In genomic region chr15:58233341-58233740, GRCh38 we compare ENCODE assay signal across 23 cellular contexts.
DNase-seq lines count a peak whose midpoint lies in the region; ATAC-seq, FAIRE-seq and TF ChIP-seq lines count a peak whose summit lies in the region.
"Had no signal": no experiment of that assay in that cellular context is flagged by ENCODE, and none has a peak within 500 bp of the region (broad histone marks: within the 10 kb centered on the region; RNA-seq: fewer than 3 reads in every experiment).

No MANE protein-coding gene starts in this region.

- H3K27me3 ChIP-seq in mammary epithelial cell (ENCODE audit: insufficient read depth, low read length) (no peaks in the 10 kb centered on the region), breast epithelium (no peaks in the 10 kb centered on the region), endothelial cell of umbilical vein (ENCODE audit: control insufficient read depth in 2 of 2, insufficient read depth in 2 of 2, low read length in 2 of 2) (peaks cover 13 to 20% of the 10 kb centered on the region in 2 experiments), HepG2 (ENCODE audit: control insufficient read depth in 1 of 2, insufficient read depth in 2 of 2, low read length in 2 of 2) (no peaks in the 10 kb centered on the region)
- H3K27me3 ChIP-seq: BLaER1 treated with 17β-estradiol and CSF1 and Interleukin-3, amounts not matched to agents 10 nM and 100 nM; Peyer's patch had no signal

- H3K27ac Mint-ChIP-seq in CD14-positive monocyte = no peak overlapping the region
- H3K27ac Mint-ChIP-seq: CD4-positive, alpha-beta memory T cell had no signal

- FAIRE-seq in endothelial cell of umbilical vein (lab: Jason Lieb, UNC) = peak; percentile 15
- FAIRE-seq in HepG2 (lab: Jason Lieb, UNC) = no peak
- FAIRE-seq: HTR-8/SVneo had no signal

- dilution Hi-C loops in mammary epithelial cell (cut with HindIII; ENCODE audit: low sequenced_read_pairs) = no loop called here
- dilution Hi-C loops in endothelial cell of umbilical vein (cut with MboI; ENCODE audit: extremely low pct_ligation_motif_present, low sequenced_read_pairs) = no loop called here

- no peak overlapping the region for H3K4me3 Mint-ChIP-seq in CD14-positive monocyte
- H3K4me3 Mint-ChIP-seq: CD4-positive, alpha-beta memory T cell had no signal

- no peaks in the 10 kb centered on the region for H3K9me3 ChIP-seq in mammary epithelial cell (replicated peaks; ENCODE audit: insufficient read depth, low read length)
- no peaks in the 10 kb centered on the region for H3K9me3 ChIP-seq in breast epithelium
- H3K9me3 ChIP-seq in endothelial cell of umbilical vein (replicated peaks; ENCODE audit: control insufficient read depth, insufficient read depth, low read length) = no peaks in the 10 kb centered on the region
- H3K9me3 ChIP-seq in HepG2 (ENCODE audit: low read length) = no peaks in the 10 kb centered on the region
- H3K9me3 ChIP-seq: HAP-1, Peyer's patch had no signal

- no peaks in the 10 kb centered on the region for H3K9me1 ChIP-seq in endothelial cell of umbilical vein (replicated peaks; ENCODE audit: control insufficient read depth, extremely low read depth, insufficient read depth, low read length)

- TF ChIP-seq CTCF in mammary epithelial cell (conservative IDR thresholded peaks at IDR 0.05 in 1 of 2, IDR thresholded peaks at IDR 0.05 in 1 of 2; ENCODE audit: extremely low read depth in 1 of 2, insufficient read depth in 1 of 2, low read depth in 1 of 2, low read length in 2 of 2) (no peak), breast epithelium (IDR thresholded peaks at IDR 0.05) (no peak), endothelial cell of umbilical vein (IDR thresholded peaks at IDR 0.05; ENCODE audit: extremely low read depth in 1 of 2, insufficient read depth in 1 of 2, low read depth in 1 of 2, low read length in 2 of 2) (no peak), HepG2 (CRISPR knock-in tag; IDR thresholded peaks at IDR 0.05) (no peak), CD14-positive monocyte (IDR thresholded peaks at IDR 0.05) (no peak)

- TF ChIP-seq EP300 in HepG2 (IDR thresholded peaks at IDR 0.05; ENCODE audit: low read depth in 2 of 2, low read length in 2 of 2) (no peak), HepG2 (CRISPR knock-in tag; IDR thresholded peaks at IDR 0.05; ENCODE audit: borderline replicate concordance) (no peak)

- H3K79me2 ChIP-seq in mammary epithelial cell (ENCODE audit: insufficient read depth, low read length) = no peaks in the 10 kb centered on the region
- no peaks in the 10 kb centered on the region for H3K79me2 ChIP-seq in endothelial cell of umbilical vein (ENCODE audit: control insufficient read depth, insufficient read depth, low read length)
- no peaks in the 10 kb centered on the region for H3K79me2 ChIP-seq in HepG2 (ENCODE audit: insufficient read depth, low read length)

- peak overlapping the region; percentile 50 for H2AFZ ChIP-seq in mammary epithelial cell (ENCODE audit: low read depth, low read length)
- H2AFZ ChIP-seq in endothelial cell of umbilical vein (ENCODE audit: low read depth, low read length) = no peak overlapping the region
- H2AFZ ChIP-seq in HepG2 (ENCODE audit: low read length) = no peak overlapping the region

- H3K4me1 Mint-ChIP-seq in CD14-positive monocyte = peaks cover 28% of the 10 kb centered on the region

- no peak overlapping the region for H3K9ac ChIP-seq in mammary epithelial cell (ENCODE audit: insufficient read depth, low read length)
- no peak overlapping the region for H3K9ac ChIP-seq in endothelial cell of umbilical vein (replicated peaks; ENCODE audit: extremely low read depth, insufficient read depth, low read length)
- no peak overlapping the region for H3K9ac ChIP-seq in HepG2 (ENCODE audit: insufficient read depth, low read depth, low read length)
- H3K9ac ChIP-seq: BLaER1 treated with 17β-estradiol and CSF1 and Interleukin-3, amounts not matched to agents 10 nM and 100 nM; KMS-11 had no signal

- BruUV-seq in mammary epithelial cell (replicated peaks; lab: Mats Ljungman, UMichigan) = no TSS peak
- BruUV-seq in endothelial cell of umbilical vein (replicated peaks; lab: Mats Ljungman, UMichigan) = no TSS peak
- no TSS peak for BruUV-seq in HepG2 (replicated peaks; lab: Mats Ljungman, UMichigan)

- H4K20me1 ChIP-seq in mammary epithelial cell (ENCODE audit: insufficient read depth, low read length) = no peaks in the 10 kb centered on the region
- H4K20me1 ChIP-seq in endothelial cell of umbilical vein (replicated peaks; ENCODE audit: control insufficient read depth, extremely low read depth, insufficient read depth, low read length) = no peaks in the 10 kb centered on the region
- H4K20me1 ChIP-seq in HepG2 (ENCODE audit: insufficient read depth, low read length) = no peaks in the 10 kb centered on the region
- H4K20me1 ChIP-seq: BLaER1 treated with 17β-estradiol and CSF1 and Interleukin-3, amounts not matched to agents 10 nM and 100 nM had no signal

- POLR2A ChIA-PET in endothelial cell of umbilical vein (lab: Charles Lee) = no interaction called here
- POLR2A ChIA-PET in HepG2 (lab: Yijun Ruan, JAX) = no interaction called here

- no peaks in the 10 kb centered on the region for H3K36me3 Mint-ChIP-seq in CD14-positive monocyte
- H3K36me3 Mint-ChIP-seq: CD4-positive, alpha-beta memory T cell had no signal

- in situ Hi-C loops in mammary epithelial cell (cut with MboI; ENCODE audit: low sequenced_read_pairs in 2 of 2) (loop anchor here in 1 of 2 donors (25.0 kb wide), 1 partner anchor 529 kb away; the partner anchor contains the start of gene MINDY2), HepG2 (cut with HindIII; ENCODE audit: extremely low pct_ligation_motif_present, low pct_unique_long_range_greater_than_20kb) (loop anchor here (25.0 kb wide), 1 partner anchor 1254 kb away; no protein-coding TSS in a partner anchor)

- H3K4me2 ChIP-seq in mammary epithelial cell (ENCODE audit: insufficient read depth, low read depth, low read length) = peak overlapping the region; percentile 58
- H3K4me2 ChIP-seq in endothelial cell of umbilical vein (ENCODE audit: insufficient read depth, low read length) = no peak overlapping the region
- H3K4me2 ChIP-seq in HepG2 (ENCODE audit: low read depth, low read length) = no peak overlapping the region
- H3K4me2 ChIP-seq: KMS-11 had no signal

- no peaks in the 10 kb centered on the region for H3K36me3 ChIP-seq in mammary epithelial cell (ENCODE audit: insufficient read depth, low read length)
- no peaks in the 10 kb centered on the region for H3K36me3 ChIP-seq in breast epithelium
- H3K36me3 ChIP-seq in endothelial cell of umbilical vein (ENCODE audit: control insufficient read depth in 2 of 2, extremely low read depth in 1 of 2, insufficient read depth in 2 of 2, low read length in 2 of 2) = no peaks in the 10 kb centered on the region
- no peaks in the 10 kb centered on the region for H3K36me3 ChIP-seq in HepG2 (replicated peaks in 1 of 2; ENCODE audit: control insufficient read depth in 1 of 2, insufficient read depth in 2 of 2, low read length in 2 of 2)
- H3K36me3 ChIP-seq: BLaER1 treated with 17β-estradiol and CSF1 and Interleukin-3, amounts not matched to agents 10 nM and 100 nM; HAP-1; Peyer's patch had no signal

- H3K9me3 Mint-ChIP-seq in CD14-positive monocyte = no peaks in the 10 kb centered on the region
- H3K9me3 Mint-ChIP-seq: CD4-positive, alpha-beta memory T cell had no signal

- intact Hi-C loops in mammary epithelial cell (cut with micrococcal nuclease) = no loop called here
- intact Hi-C loops in breast epithelium (cut with DNase I; ENCODE audit: low total_unique reads) = no loop called here
- intact Hi-C loops in endothelial cell of umbilical vein (cut with micrococcal nuclease) = no loop called here
- intact Hi-C loops in HepG2 (cut with micrococcal nuclease; ENCODE audit: unreplicated experiment) = no loop called here
- intact Hi-C loops in CD14-positive monocyte (cut with micrococcal nuclease) = no loop called here
- intact Hi-C loops in left ventricle myocardium superior (cut with micrococcal nuclease) = no loop called here

- H3K27ac ChIP-seq in mammary epithelial cell (ENCODE audit: insufficient read depth, low read depth, low read length) (peak overlapping the region; percentile 90), breast epithelium (no peak overlapping the region), endothelial cell of umbilical vein (ENCODE audit: insufficient read depth, low read depth, low read length) (no peak overlapping the region), HepG2 (ENCODE audit: extremely low read length, insufficient read depth, low read length) (no peak overlapping the region)
- H3K27ac ChIP-seq: BLaER1 treated with 17β-estradiol and CSF1 and Interleukin-3, amounts not matched to agents 10 nM and 100 nM; KMS-11; Peyer's patch; SK-N-MC had no signal

- 100% methylated on average over 1 of the region's 1 CpG for WGBS in mammary epithelial cell (ENCODE audit: low coverage, missing lambda C conversion rate)
- whole genome bisulfite sequencing in HepG2 (ENCODE audit: low lambda C conversion rate) = 58% methylated on average over 1 of the region's 1 CpG

- no peak for TF ChIP-seq RAD21 in HepG2 (CRISPR knock-in tag; IDR thresholded peaks at IDR 0.05)

- peaks cover 1 to 8% (median 3%) of the 10 kb centered on the region in 3 donors for H3K27me3 Mint-ChIP-seq in CD14-positive monocyte (ENCODE audit: low read depth in 3 of 3)

- DNase-seq in mammary epithelial cell = no peak
- no peak for DNase-seq in breast epithelium (ENCODE audit: low spot score in 2 of 2)
- no peak for DNase-seq in endothelial cell of umbilical vein (ENCODE audit: low read depth, low spot score)
- DNase-seq in HepG2 (ENCODE audit: low spot score) = no peak
- no peak for DNase-seq in CD14-positive monocyte (ENCODE audit: low spot score)
- DNase-seq in left ventricle myocardium superior = no peak
- DNase-seq: 8988T; CD4-positive, alpha-beta memory T cell; COR-L47; DMS53; GOT3; MM.1S; NCI-H2029; NCI-H446 treated with DMSO at 0.1 percent for 48 hours; NCI-H526; Peyer's patch; SIG-M5 had no signal

- H3K4me1 ChIP-seq in mammary epithelial cell (ENCODE audit: insufficient read depth, low read length) (peaks cover 64% of the 10 kb centered on the region), breast epithelium (peaks cover 0 to 7% of the 10 kb centered on the region in 2 donors), endothelial cell of umbilical vein (ENCODE audit: control insufficient read depth, extremely low read depth, insufficient read depth, low read length) (peaks cover 2% of the 10 kb centered on the region), HepG2 (ENCODE audit: insufficient read depth, low read length) (peaks cover 16% of the 10 kb centered on the region; the same call in 1 of the 2 replicates)
- H3K4me1 ChIP-seq: Peyer's patch had no signal

- ATAC-seq in HepG2 (no peak), GM18498 (IDR thresholded peaks at IDR 0.05; ENCODE audit: unreplicated experiment) (no peak), left ventricle myocardium superior (no peak)

- no peak for TF ChIP-seq POLR2A in breast epithelium (IDR thresholded peaks at IDR 0.05)
- no peak for TF ChIP-seq POLR2A in endothelial cell of umbilical vein (IDR thresholded peaks at IDR 0.05; ENCODE audit: low read depth, low read length)
- TF ChIP-seq POLR2A in HepG2 (IDR thresholded peaks at IDR 0.05; ENCODE audit: insufficient read depth in 1 of 2, low read depth in 2 of 2, low read length in 2 of 2) = no peak

- CTCF ChIA-PET in mammary epithelial cell (lab: Charles Lee; ENCODE audit: low non-redundant PET) (no interaction called here), endothelial cell of umbilical vein (lab: Charles Lee) (no interaction called here), HepG2 (lab: Yijun Ruan, JAX; ENCODE audit: low intra/inter-chr PET ratio, low total read pairs) (no interaction called here)

- H3K4me3 ChIP-seq in mammary epithelial cell (replicated peaks in 1 of 3; ENCODE audit: insufficient read depth in 1 of 3, low read depth in 2 of 3, low read length in 3 of 3) (no peak overlapping the region), breast epithelium (no peak overlapping the region), endothelial cell of umbilical vein (replicated peaks in 1 of 3; ENCODE audit: insufficient read depth in 1 of 3, low read depth in 1 of 3, low read length in 3 of 3) (no peak overlapping the region), HepG2 (replicated peaks in 1 of 3; ENCODE audit: insufficient read depth in 1 of 3, low read depth in 2 of 3, low read length in 3 of 3) (no peak overlapping the region)
- H3K4me3 ChIP-seq: BLaER1 treated with 17β-estradiol and CSF1 and Interleukin-3, amounts not matched to agents 10 nM and 100 nM; HAP-1; Peyer's patch; SK-N-MC had no signal
